ENCODE assay signal across 1 cellular context in genomic region chr9:37302277-37302676, GRCh38.
TF ChIP-seq lines count a peak whose summit lies in the region.

No MANE protein-coding gene starts in this region.

TF ChIP-seq in GM12878, 131 proteins besides CTCF, POLR2A, EP300 and RAD21 (continued from another document and continues in another):
- no peak for TF ChIP-seq SUPT20H (IDR thresholded peaks at IDR 0.05; ENCODE audit: borderline replicate concordance, control insufficient read depth, low read depth, low read length)
- TF ChIP-seq TARDBP (IDR thresholded peaks at IDR 0.05; ENCODE audit: borderline replicate concordance): no peak
- peak; percentile 58 for TF ChIP-seq ZNF687 (IDR thresholded peaks at IDR 0.05)
- no peak for TF ChIP-seq ZNF274 (IDR thresholded peaks at IDR 0.05; ENCODE audit: insufficient read depth, insufficient read length)
- TF ChIP-seq USF1 (IDR thresholded peaks at IDR 0.05; ENCODE audit: borderline replicate concordance, extremely low read length, insufficient read depth, low read depth, low read length): no peak
- no peak for TF ChIP-seq ASH2L (IDR thresholded peaks at IDR 0.05; ENCODE audit: borderline replicate concordance, low read depth)
- peak; percentile 69 for TF ChIP-seq MLLT1 (IDR thresholded peaks at IDR 0.05)
- no peak for TF ChIP-seq RBBP5 (conservative IDR thresholded peaks at IDR 0.05)
- peak; percentile 82 for TF ChIP-seq SKIL (IDR thresholded peaks at IDR 0.05; ENCODE audit: low read depth, poor library complexity, severe bottlenecking)
- TF ChIP-seq LARP7 (IDR thresholded peaks at IDR 0.05): no peak
- TF ChIP-seq IRF3 (IDR thresholded peaks at IDR 0.05): no peak
- no peak for TF ChIP-seq HDAC6 (IDR thresholded peaks at IDR 0.05; ENCODE audit: unreplicated experiment)
- peak; percentile 86 for TF ChIP-seq MXI1 (IDR thresholded peaks at IDR 0.05; ENCODE audit: low read depth, low read length)
- TF ChIP-seq REST (IDR thresholded peaks at IDR 0.05; ENCODE audit: low read depth, low read length): no peak
- TF ChIP-seq FOXM1 (IDR thresholded peaks at IDR 0.05; ENCODE audit: low read depth, low read length): peak; percentile 92
- 0 out of 2 replicates have a peak, but pooled peaks have one; percentile 66 for TF ChIP-seq RAD51 (IDR thresholded peaks at IDR 0.05)
- peak; percentile 67; the same call in 1 of the 2 replicates for TF ChIP-seq CBFB (IDR thresholded peaks at IDR 0.05; ENCODE audit: low read depth)
- TF ChIP-seq SRF (IDR thresholded peaks at IDR 0.05; ENCODE audit: low read depth in 2 of 2, low read length in 2 of 2): no peak; a peak in 1 of 4 replicates
- TF ChIP-seq STAT3 (IDR thresholded peaks at IDR 0.05; ENCODE audit: low read depth, low read length): peak; percentile 66; the same call in 1 of the 2 replicates
- no peak for TF ChIP-seq ZZZ3 (IDR thresholded peaks at IDR 0.05; ENCODE audit: control insufficient read depth, insufficient read length, low read depth)
- TF ChIP-seq KDM1A (IDR thresholded peaks at IDR 0.05; ENCODE audit: borderline replicate concordance): no peak
- TF ChIP-seq ZNF384 (IDR thresholded peaks at IDR 0.05; ENCODE audit: borderline replicate concordance, low read depth, low read length): no peak
- TF ChIP-seq MYB (IDR thresholded peaks at IDR 0.05; ENCODE audit: borderline replicate concordance, low read depth, low read length): no peak
- TF ChIP-seq ZBED1 (IDR thresholded peaks at IDR 0.05; ENCODE audit: borderline replicate concordance): peak; percentile 92; the same call in 1 of the 2 replicates
- TF ChIP-seq CUX1 (IDR thresholded peaks at IDR 0.05; ENCODE audit: insufficient replicate concordance, low read depth, low read length): peak; percentile 73
- peak; percentile 42; the same call in 1 of the 2 replicates for TF ChIP-seq ZBTB40 (IDR thresholded peaks at IDR 0.05; ENCODE audit: borderline replicate concordance)
- no peak for TF ChIP-seq MYC (IDR thresholded peaks at IDR 0.05; ENCODE audit: insufficient read depth, insufficient read length, insufficient replicate concordance, low read length, severe bottlenecking)
- TF ChIP-seq STAT1 (conservative IDR thresholded peaks at IDR 0.05): no peak
- no peak; the same call in 1 of the 2 replicates for TF ChIP-seq SMARCA5 (IDR thresholded peaks at IDR 0.05)
